In genomic region chr10:49361735-49362568, GRCh38 we compare ENCODE assay signal across 26 cellular contexts. TPM values are rescaled to one million over a fixed set of nuclear protein-coding genes. Genes with fewer than 3 reads are reported as not detected.
"Had no signal": no experiment of that assay in that cellular context is flagged by ENCODE, and none has a peak within 500 bp of the region (broad histone marks: within the 10 kb centered on the region; RNA-seq: fewer than 3 reads in every experiment).

No MANE protein-coding gene starts in this region.

- H3K4me3 ChIP-seq: hepatocyte, lower lobe of right lung, stomach, upper lobe of left lung had no signal

- H3K9me3 Mint-ChIP-seq: activated CD4-positive, alpha-beta memory T cell treated with anti-CD3 and anti-CD28 coated beads for 36 hours; activated naive CD8-positive, alpha-beta T cell treated with anti-CD3 and anti-CD28 coated beads for 36 hours; activated T-helper 1 cell treated with anti-CD3 and anti-CD28 coated beads, Interleukin-12 subunit alpha, Interleukin-12 subunit beta, Interleukin-2, Interleukin-4 antibody, amounts not matched to agents 30 ng/mL and 10 ng/mL and 1 ng/mL, durations not matched to agents 14 hours and 24 hours and 36 hours; effector memory CD8-positive, alpha-beta T cell had no signal

- H3K4me2 ChIP-seq: hepatocyte had no signal

- H2AFZ ChIP-seq: hepatocyte had no signal

- H3K4me1 Mint-ChIP-seq: activated naive CD8-positive, alpha-beta T cell treated with anti-CD3 and anti-CD28 coated beads for 36 hours had no signal

- H3K9me3 ChIP-seq: lower lobe of right lung, upper lobe of left lung had no signal

- H3K4me3 Mint-ChIP-seq: activated CD4-positive, alpha-beta memory T cell treated with anti-CD3 and anti-CD28 coated beads for 36 hours; activated naive CD8-positive, alpha-beta T cell treated with anti-CD3 and anti-CD28 coated beads for 36 hours; activated T-helper 1 cell treated with anti-CD3 and anti-CD28 coated beads, Interleukin-12 subunit alpha, Interleukin-12 subunit beta, Interleukin-2, Interleukin-4 antibody, amounts not matched to agents 30 ng/mL and 10 ng/mL and 1 ng/mL, durations not matched to agents 14 hours and 24 hours and 36 hours; effector memory CD8-positive, alpha-beta T cell had no signal

- H3K36me3 ChIP-seq: lower lobe of right lung, stomach, upper lobe of left lung had no signal

- H3K79me2 ChIP-seq: hepatocyte had no signal

- DNase-seq: activated B cell treated with CpG ODN at 0.5 μM for 24 hours; activated CD4-positive, alpha-beta memory T cell treated with anti-CD3 and anti-CD28 coated beads for 36 hours; activated CD4-positive, alpha-beta T cell treated with anti-CD3 and anti-CD28 coated beads for 4 hours; activated naive CD4-positive, alpha-beta T cell; activated naive CD8-positive, alpha-beta T cell treated with anti-CD3 and anti-CD28 coated beads for 36 hours; amniotic stem cell; effector memory CD8-positive, alpha-beta T cell; foreskin fibroblast; left cardiac atrium; lower lobe of right lung; midbrain; occipital lobe; stomach had no signal

- H3K36me3 Mint-ChIP-seq: activated CD4-positive, alpha-beta memory T cell treated with anti-CD3 and anti-CD28 coated beads for 36 hours; activated naive CD8-positive, alpha-beta T cell treated with anti-CD3 and anti-CD28 coated beads for 36 hours had no signal

- ATAC-seq: effector memory CD8-positive, alpha-beta T cell had no signal

- H3K27ac Mint-ChIP-seq: activated CD4-positive, alpha-beta memory T cell treated with anti-CD3 and anti-CD28 coated beads for 36 hours; activated naive CD8-positive, alpha-beta T cell treated with anti-CD3 and anti-CD28 coated beads for 36 hours; activated T-helper 1 cell treated with anti-CD3 and anti-CD28 coated beads, Interleukin-12 subunit alpha, Interleukin-12 subunit beta, Interleukin-2, Interleukin-4 antibody, amounts not matched to agents 30 ng/mL and 10 ng/mL and 1 ng/mL, durations not matched to agents 14 hours and 24 hours and 36 hours; effector memory CD8-positive, alpha-beta T cell; progenitor cell of endocrine pancreas had no signal

- H3K27me3 ChIP-seq: hepatocyte, upper lobe of left lung had no signal

- FAIRE-seq: islet of Langerhans, TTC549 had no signal

- H3K27ac ChIP-seq: hepatocyte, stomach had no signal

RNA-seq across cellular contexts. Expression of gene DRGX, which starts 33.9 kb away (rescaled TPM):
- total RNA-seq: activated B cell treated with CpG ODN at 0.5 μM for 24 hours; activated CD4-positive, alpha-beta memory T cell treated with anti-CD3 and anti-CD28 coated beads for 36 hours; activated naive CD8-positive, alpha-beta T cell treated with anti-CD3 and anti-CD28 coated beads for 36 hours; activated T-helper 1 cell treated with anti-CD3 and anti-CD28 coated beads, Interleukin-12 subunit alpha, Interleukin-12 subunit beta, Interleukin-2, Interleukin-4 antibody, amounts not matched to agents 30 ng/mL and 10 ng/mL and 1 ng/mL, durations not matched to agents 14 hours and 24 hours and 36 hours; chondrocyte; dermis microvascular lymphatic vessel endothelial cell; glomerular endothelial cell; hepatocyte; left cardiac atrium; lower lobe of right lung; occipital lobe; progenitor cell of endocrine pancreas; skeletal muscle tissue; stomach; T-helper 2 cell treated with Interferon-gamma antibody and Interleukin-4, amounts not matched to agents 100 ng/mL and 5 ng/mL, for 36 hours; temporal lobe had no signal
- polyA plus RNA-seq: hepatocyte, neural cell, stomach had no signal
